ENCODE assay signal across 19 cellular contexts in genomic region chr13:21872795-21873194, GRCh38.
DNase-seq lines count a peak whose midpoint lies in the region; ATAC-seq and TF ChIP-seq lines count a peak whose summit lies in the region.
"Had no signal": no experiment of that assay in that cellular context is flagged by ENCODE, and none has a peak within 500 bp of the region (broad histone marks: within the 10 kb centered on the region; RNA-seq: fewer than 3 reads in every experiment).

No MANE protein-coding gene starts in this region.

- H3K4me3 ChIP-seq in MG63 (no peak overlapping the region), epithelial cell of esophagus (ENCODE audit: low read length) (no peak overlapping the region), lung (no peak overlapping the region)
- H3K4me3 ChIP-seq: BLaER1 had no signal

- ATAC-seq in lung (ENCODE audit: insufficient read depth, low FRiP score) (peak; percentile 16), GM21423 (IDR thresholded peaks at IDR 0.05; ENCODE audit: unreplicated experiment) (no peak)
- ATAC-seq: PC-3, SK-N-SH treated with all-trans-retinoic acid at 6 μM for 48 hours had no signal

- TF ChIP-seq CTCF in epithelial cell of esophagus (IDR thresholded peaks at IDR 0.05; ENCODE audit: insufficient read depth, low read depth, low read length, missing control alignments) (no peak), lung (IDR thresholded peaks at IDR 0.05; ENCODE audit: control extremely low read depth, extremely low read depth) (no peak)

- H3K4me3 Mint-ChIP-seq in immature natural killer cell: no peak overlapping the region
- H3K4me3 Mint-ChIP-seq: CD4-positive, alpha-beta memory T cell; H9 had no signal

- H3K36me3 ChIP-seq in MG63 (no peaks in the 10 kb centered on the region), lung (ENCODE audit: control insufficient read depth in 2 of 2, insufficient read depth in 2 of 2, low read length in 2 of 2) (no peaks in the 10 kb centered on the region)
- H3K36me3 ChIP-seq: BLaER1 had no signal

- no peak overlapping the region for H3K27ac ChIP-seq in lung (ENCODE audit: low read depth in 1 of 2, low read length in 1 of 2)
- H3K27ac ChIP-seq: BLaER1 had no signal

- DNase-seq in AG20443 (ENCODE audit: low spot score) (peak; percentile 53), MG63 (peak; percentile 27), epithelial cell of esophagus (ENCODE audit: low read depth) (peak; percentile 46), lung (ENCODE audit: low spot score) (peak; percentile 26), DMS153 treated with DMSO at 0.1 percent for 48 hours (lab: John Stamatoyannopoulos, UW; ENCODE audit: unreplicated experiment) (no peak), immature natural killer cell (no peak), NCI-H1694 treated with DMSO at 0.1 percent for 48 hours (lab: John Stamatoyannopoulos, UW) (no peak)
- DNase-seq: CD4-positive, alpha-beta memory T cell; DMS153; H9; NCI-H1105; NCI-H1694; NCI-H524 treated with DMSO at 0.1 percent for 48 hours; PC-3; RPMI8226; SIG-M5 had no signal

- H3K27ac Mint-ChIP-seq in immature natural killer cell: no peak overlapping the region
- H3K27ac Mint-ChIP-seq: CD4-positive, alpha-beta memory T cell; H9 had no signal

- WGBS in lung, 2 donors: 70 to 71% methylated on average over 5 of the region's 5 CpGs

- no peaks in the 10 kb centered on the region for H3K9me3 Mint-ChIP-seq in immature natural killer cell
- H3K9me3 Mint-ChIP-seq: H9 had no signal

- H3K4me1 ChIP-seq in lung (ENCODE audit: control insufficient read depth in 2 of 2, insufficient read depth in 2 of 2, low read length in 2 of 2): no peaks in the 10 kb centered on the region
- H3K4me1 ChIP-seq: BLaER1 had no signal

- no peaks in the 10 kb centered on the region for H3K4me1 Mint-ChIP-seq in immature natural killer cell
- H3K4me1 Mint-ChIP-seq: CD4-positive, alpha-beta memory T cell had no signal

- no peaks in the 10 kb centered on the region for H3K27me3 ChIP-seq in MG63
- no peaks in the 10 kb centered on the region for H3K27me3 ChIP-seq in lung (ENCODE audit: control insufficient read depth, insufficient read depth)
- H3K27me3 ChIP-seq: BLaER1 had no signal

- no peaks in the 10 kb centered on the region for H3K9me3 ChIP-seq in MG63
- H3K9me3 ChIP-seq in lung (ENCODE audit: control insufficient read depth in 2 of 2, insufficient read depth in 1 of 2, low read length in 1 of 2): no peaks in the 10 kb centered on the region

- no peaks in the 10 kb centered on the region for H3K36me3 Mint-ChIP-seq in immature natural killer cell
- H3K36me3 Mint-ChIP-seq: CD4-positive, alpha-beta memory T cell had no signal

- peaks cover 0 to 6% (median 0%) of the 10 kb centered on the region in 3 donors for H3K27me3 Mint-ChIP-seq in immature natural killer cell (ENCODE audit: low read depth in 3 of 3)

Comparison
In these comparisons a context has a peak if more than half of its experiments do, and no peak if none do; other contexts are left out.
1. DNase-seq: peak in AG20443 (single experiment), MG63 (single experiment), epithelial cell of esophagus (single experiment) and lung (single experiment); none in DMS153 treated with DMSO at 0.1 percent for 48 hours (single experiment), immature natural killer cell (0 of 3) and NCI-H1694 treated with DMSO at 0.1 percent for 48 hours (single experiment).